Comparison of ENCODE assay signal across 1 cellular context in the genomic region with DNA sequence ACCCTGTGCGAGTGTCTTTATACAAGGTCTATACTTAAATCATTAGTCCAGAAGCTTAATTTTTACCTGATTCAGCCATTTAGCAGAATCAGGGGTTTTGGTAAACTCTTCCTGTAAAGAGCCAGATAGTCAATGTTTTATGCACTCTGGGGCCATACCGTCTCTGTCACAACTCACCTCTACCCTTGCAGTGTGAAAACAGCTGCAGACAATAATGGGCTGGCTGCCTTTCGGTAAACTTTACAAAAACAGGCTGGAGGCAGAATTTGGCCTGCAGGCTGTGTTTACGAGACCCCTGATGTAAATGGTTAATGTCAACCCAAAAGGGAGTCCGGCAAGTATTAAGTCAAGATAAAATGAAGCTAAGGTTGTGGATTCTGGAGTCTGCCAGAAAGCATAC.
TF ChIP-seq lines count a peak whose summit lies in the region.

No MANE protein-coding gene starts in this region.

TF ChIP-seq in GM23338, 12 proteins besides CTCF, POLR2A, EP300 and RAD21 (continued from another document):
- TF ChIP-seq, protein P1, sequence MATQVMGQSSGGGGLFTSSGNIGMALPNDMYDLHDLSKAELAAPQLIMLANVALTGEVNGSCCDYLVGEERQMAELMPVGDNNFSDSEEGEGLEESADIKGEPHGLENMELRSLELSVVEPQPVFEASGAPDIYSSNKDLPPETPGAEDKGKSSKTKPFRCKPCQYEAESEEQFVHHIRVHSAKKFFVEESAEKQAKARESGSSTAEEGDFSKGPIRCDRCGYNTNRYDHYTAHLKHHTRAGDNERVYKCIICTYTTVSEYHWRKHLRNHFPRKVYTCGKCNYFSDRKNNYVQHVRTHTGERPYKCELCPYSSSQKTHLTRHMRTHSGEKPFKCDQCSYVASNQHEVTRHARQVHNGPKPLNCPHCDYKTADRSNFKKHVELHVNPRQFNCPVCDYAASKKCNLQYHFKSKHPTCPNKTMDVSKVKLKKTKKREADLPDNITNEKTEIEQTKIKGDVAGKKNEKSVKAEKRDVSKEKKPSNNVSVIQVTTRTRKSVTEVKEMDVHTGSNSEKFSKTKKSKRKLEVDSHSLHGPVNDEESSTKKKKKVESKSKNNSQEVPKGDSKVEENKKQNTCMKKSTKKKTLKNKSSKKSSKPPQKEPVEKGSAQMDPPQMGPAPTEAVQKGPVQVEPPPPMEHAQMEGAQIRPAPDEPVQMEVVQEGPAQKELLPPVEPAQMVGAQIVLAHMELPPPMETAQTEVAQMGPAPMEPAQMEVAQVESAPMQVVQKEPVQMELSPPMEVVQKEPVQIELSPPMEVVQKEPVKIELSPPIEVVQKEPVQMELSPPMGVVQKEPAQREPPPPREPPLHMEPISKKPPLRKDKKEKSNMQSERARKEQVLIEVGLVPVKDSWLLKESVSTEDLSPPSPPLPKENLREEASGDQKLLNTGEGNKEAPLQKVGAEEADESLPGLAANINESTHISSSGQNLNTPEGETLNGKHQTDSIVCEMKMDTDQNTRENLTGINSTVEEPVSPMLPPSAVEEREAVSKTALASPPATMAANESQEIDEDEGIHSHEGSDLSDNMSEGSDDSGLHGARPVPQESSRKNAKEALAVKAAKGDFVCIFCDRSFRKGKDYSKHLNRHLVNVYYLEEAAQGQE (IDR thresholded peaks at IDR 0.05; ENCODE audit: unreplicated experiment): no peak
- TF ChIP-seq STAT1 (IDR thresholded peaks at IDR 0.05; ENCODE audit: unreplicated experiment): no peak
